11 cellular contexts compared by ENCODE assay signal in genomic region chr12:88578274-88578673, GRCh38. TPM values are rescaled to one million over a fixed set of nuclear protein-coding genes. Genes with fewer than 3 reads are reported as not detected.
A peak's percentile ranks its signal among the peaks of the same experiment; 100 is the strongest.
DNase-seq lines count a peak whose midpoint lies in the region; ATAC-seq, FAIRE-seq and TF ChIP-seq lines count a peak whose summit lies in the region.
"Had no signal": no experiment of that assay in that cellular context is flagged by ENCODE, and none has a peak within 500 bp of the region (broad histone marks: within the 10 kb centered on the region; RNA-seq: fewer than 3 reads in every experiment).

No MANE protein-coding gene starts in this region.

- no peak for TF ChIP-seq EP300 in A549 (IDR thresholded peaks at IDR 0.05)

- H3K9me3 ChIP-seq in A549 (no peaks in the 10 kb centered on the region), endodermal cell (ENCODE audit: control insufficient read depth, low read length) (no peaks in the 10 kb centered on the region)

- H3K27me3 Mint-ChIP-seq in endodermal cell (ENCODE audit: insufficient read depth), result peaks cover 60% of the 10 kb centered on the region

- peak in 1 of 2 experiments; percentile 22; a peak in 1 of 5 replicates for TF ChIP-seq RAD21 in A549 (conservative IDR thresholded peaks at IDR 0.05 in 1 of 2, IDR thresholded peaks at IDR 0.05 in 1 of 2)

- POLR2A ChIA-PET in A549 (lab: Yijun Ruan, JAX), result interaction anchor here (0.8 kb wide), 1 partner anchor 279 kb away, joined by 3 read pairs; no protein-coding TSS in a partner anchor

- no peak for ATAC-seq in A549

- H3K36me3 Mint-ChIP-seq in endodermal cell (ENCODE audit: low read depth), result no peaks in the 10 kb centered on the region
- H3K36me3 Mint-ChIP-seq: CD4-positive, CD25-positive, alpha-beta regulatory T cell had no signal

- H3K27me3 ChIP-seq in endodermal cell (ENCODE audit: control insufficient read depth, insufficient read depth, low read length, poor library complexity, severe bottlenecking), result peaks cover 80% of the 10 kb centered on the region

- FAIRE-seq in A549 (lab: Jason Lieb, UNC), result peak; percentile 18

- DNase-seq in A549 (ENCODE audit: low read depth in 1 of 2, low spot score in 1 of 2) (no peak), M059J (ENCODE audit: low read depth) (peak; percentile 66), endodermal cell (peak; percentile 65), myocyte (ENCODE audit: low read depth) (peak; percentile 16), DMS153 treated with DMSO at 0.1 percent for 48 hours (lab: John Stamatoyannopoulos, UW; ENCODE audit: unreplicated experiment) (no peak), putamen (ENCODE audit: low spot score) (no peak), NCI-H1930 (lab: John Stamatoyannopoulos, UW) (no peak), LoVo (ENCODE audit: low spot score) (no peak)
- DNase-seq: activated gamma-delta T cell; CD4-positive, CD25-positive, alpha-beta regulatory T cell; trophoblast cell had no signal

- H3K9ac ChIP-seq in endodermal cell (ENCODE audit: extremely low read depth, low read length, poor library complexity, severe bottlenecking), result no peak overlapping the region

- CTCF ChIA-PET in A549 (lab: Yijun Ruan, JAX), result interaction anchor here (0.7 to 2.4 kb wide), 10 partner anchors 8 to 416 kb away, joined by 3 to 9 read pairs (median 4); no protein-coding TSS in a partner anchor

- H3K27ac Mint-ChIP-seq in endodermal cell, result no peak overlapping the region

- H3K4me1 ChIP-seq in A549, result peaks cover 44% of the 10 kb centered on the region
- H3K4me1 ChIP-seq in endodermal cell (ENCODE audit: control insufficient read depth, insufficient read depth, low read length), result peaks cover 5% of the 10 kb centered on the region

- peaks cover 38% of the 10 kb centered on the region for H3K4me1 Mint-ChIP-seq in endodermal cell

- H3K4me3 Mint-ChIP-seq in endodermal cell, result peak overlapping the region; percentile 84
- H3K4me3 Mint-ChIP-seq: CD4-positive, CD25-positive, alpha-beta regulatory T cell had no signal

- H3K36me3 ChIP-seq in endodermal cell (ENCODE audit: control insufficient read depth, insufficient read depth, low read length), result no peaks in the 10 kb centered on the region

- H3K27ac ChIP-seq in A549, result peak overlapping the region; percentile 25 to 86; a peak in 4 of 6 replicates
- no peak overlapping the region for H3K27ac ChIP-seq in endodermal cell (ENCODE audit: low read depth, low read length)

- 28% methylated on average over 5 of the region's 5 CpGs for WGBS in A549 (ENCODE audit: missing lambda C conversion rate)
- WGBS in endodermal cell (ENCODE audit: insufficient coverage in 1 of 2, insufficient read length in 1 of 2), 2 experiments, result 17 to 18% methylated on average over 5 of the region's 5 CpGs

- no peaks in the 10 kb centered on the region for H3K9me3 Mint-ChIP-seq in endodermal cell

- H3K4me3 ChIP-seq in A549 (peak overlapping the region; percentile 70), endodermal cell (ENCODE audit: low read length) (peak overlapping the region; percentile 81)

- TF ChIP-seq CTCF in A549 (IDR thresholded peaks at IDR 0.05) (no peak), endodermal cell (conservative IDR thresholded peaks at IDR 0.05) (no peak)

- peak overlapping the region; percentile 86 for H3K4me2 ChIP-seq in A549

- no peak for TF ChIP-seq POLR2A in A549 (IDR thresholded peaks at IDR 0.05; ENCODE audit: low read length)

TF ChIP-seq in A549, 52 proteins besides CTCF, POLR2A, EP300 and RAD21:
- TF ChIP-seq HOXB13 (CRISPR knock-in tag; IDR thresholded peaks at IDR 0.05; ENCODE audit: low read depth), result no peak
- no peak for TF ChIP-seq POLR2AphosphoS2 (conservative IDR thresholded peaks at IDR 0.05; ENCODE audit: low read length)
- TF ChIP-seq PHF8 (IDR thresholded peaks at IDR 0.05; ENCODE audit: borderline replicate concordance, low read depth), result no peak
- no peak for TF ChIP-seq RFX5 (IDR thresholded peaks at IDR 0.05)
- no peak for TF ChIP-seq HMGXB4 (CRISPR knock-in tag; IDR thresholded peaks at IDR 0.05; ENCODE audit: borderline replicate concordance)
- no peak for TF ChIP-seq SREBF2 (IDR thresholded peaks at IDR 0.05)
- no peak for TF ChIP-seq MAFK (IDR thresholded peaks at IDR 0.05; ENCODE audit: partially characterized antibody)
- no peak for TF ChIP-seq ESRRA (IDR thresholded peaks at IDR 0.05; ENCODE audit: borderline replicate concordance, low read length)
- TF ChIP-seq JUN (IDR thresholded peaks at IDR 0.05), result no peak
- TF ChIP-seq USF2 (IDR thresholded peaks at IDR 0.05), result no peak
- no peak for TF ChIP-seq TFCP2L1 (CRISPR knock-in tag; IDR thresholded peaks at IDR 0.05)
- TF ChIP-seq EHF (CRISPR knock-in tag; IDR thresholded peaks at IDR 0.05), result no peak
- no peak for TF ChIP-seq CHD4 (IDR thresholded peaks at IDR 0.05; ENCODE audit: borderline replicate concordance)
- TF ChIP-seq HDAC2 (IDR thresholded peaks at IDR 0.05), result no peak
- TF ChIP-seq REST (IDR thresholded peaks at IDR 0.05), result no peak
- no peak for TF ChIP-seq FOSB (CRISPR knock-in tag; IDR thresholded peaks at IDR 0.05)
- no peak for TF ChIP-seq HOXA7 (CRISPR knock-in tag; IDR thresholded peaks at IDR 0.05)
- no peak for TF ChIP-seq NFE2L2 (conservative IDR thresholded peaks at IDR 0.05; ENCODE audit: low read length)
- TF ChIP-seq KDM5A (IDR thresholded peaks at IDR 0.05), result no peak
- TF ChIP-seq JUNB (IDR thresholded peaks at IDR 0.05), result no peak

RNA-seq across cellular contexts. Expression of gene KITLG, which starts 2.0 kb away (rescaled TPM):
- polyA plus RNA-seq in A549 (2011; rRNA removed), result 7.6 and 10.1 TPM in 2 replicates
- 1.4 and 1.6 TPM in 2 replicates for polyA plus RNA-seq in A549 (2012; cell fraction: cytosol; rRNA removed)
- polyA plus RNA-seq in A549 (2012; cell fraction: nucleus; rRNA removed), result 0.95 and 1.3 TPM in 2 replicates
- 8.0 to 8.9 TPM (median 8.7 TPM) in 3 replicates for polyA plus RNA-seq in A549 (2017; fragmentation: RNase III; extraction: RNeasy Plus Mini Kit Qiagen cat#74134 plus additional on column Dnase treatment)
- 7.1 and 9.1 TPM in 2 replicates for polyA minus RNA-seq in A549 (2011; rRNA and poly(A)+ RNA removed)
- 11.8 and 13.0 TPM in 2 replicates for total RNA-seq in M059J (2014; rRNA removed; shearing (Covaris generic))
- 10 to 100 TPM in 1 of 2 donors, 1 to 10 TPM in 1; 7.0 to 14.3 TPM for total RNA-seq in endodermal cell
- polyA plus RNA-seq in endodermal cell (2013, experiment 1 of 2), result 15.7 TPM
- polyA plus RNA-seq in endodermal cell (2013, experiment 2 of 2), result 13.4 TPM
- total RNA-seq in myocyte, result 12.8 and 29.3 TPM in 2 replicates
- 0.33 TPM for polyA plus RNA-seq in myocyte (2012)
- total RNA-seq: CD4-positive, CD25-positive, alpha-beta regulatory T cell had no signal
- polyA plus RNA-seq: CD4-positive, CD25-positive, alpha-beta regulatory T cell had no signal

Comparison
In these comparisons a context has a peak if more than half of its experiments do, and no peak if none do; other contexts are left out.
1. DNase-seq: peak in M059J (single experiment), endodermal cell (single experiment) and myocyte (single experiment); none in A549 (0 of 2), DMS153 treated with DMSO at 0.1 percent for 48 hours (single experiment), putamen (single experiment), NCI-H1930 (0 of 2) and LoVo (single experiment).